21 cellular contexts compared by ENCODE assay signal in the genomic region with DNA sequence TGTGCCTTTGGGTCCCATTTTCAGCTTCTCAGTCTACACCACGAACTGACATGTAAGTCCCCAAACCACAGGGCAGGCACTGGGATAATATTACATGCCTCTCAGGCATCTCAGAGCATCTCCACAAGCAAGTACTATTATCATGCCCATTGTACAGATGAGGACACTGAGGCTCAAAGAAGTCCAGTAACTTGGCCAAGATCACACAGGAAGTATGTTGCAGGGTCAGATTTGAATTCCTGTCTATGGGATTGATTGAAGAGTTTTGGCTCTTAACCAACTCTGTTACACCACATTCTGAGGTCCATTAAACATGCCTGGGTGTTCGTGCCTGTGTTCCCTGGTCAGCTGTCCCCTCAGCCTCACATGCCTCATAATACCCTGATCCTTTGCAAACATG.
DNase-seq lines count a peak whose midpoint lies in the region; ATAC-seq and TF ChIP-seq lines count a peak whose summit lies in the region.
"Had no signal": no experiment of that assay in that cellular context is flagged by ENCODE, and none has a peak within 500 bp of the region (broad histone marks: within the 10 kb centered on the region; RNA-seq: fewer than 3 reads in every experiment).

No MANE protein-coding gene starts in this region.

- no peak for ATAC-seq in gastrocnemius medialis
- no peak for ATAC-seq in mucosa of descending colon
- ATAC-seq: Right ventricle myocardium inferior had no signal

- peaks cover 0 to 3% (median 0%) of the 10 kb centered on the region in 7 donors for H3K9me3 Mint-ChIP-seq in CD14-positive monocyte
- H3K9me3 Mint-ChIP-seq in activated CD4-positive, alpha-beta memory T cell treated with anti-CD3 and anti-CD28 coated beads for 36 hours, result no peaks in the 10 kb centered on the region
- H3K9me3 Mint-ChIP-seq: CD4-positive, alpha-beta T cell; HFFc6 had no signal

- H3K4me3 ChIP-seq in esophagus squamous epithelium (no peak overlapping the region), gastrocnemius medialis (no peak overlapping the region), mucosa of descending colon (no peak overlapping the region)
- H3K4me3 ChIP-seq: GM23248, MG63 had no signal

- CTCF ChIA-PET in activated CD4-positive, alpha-beta memory T cell treated with anti-CD3 and anti-CD28 coated beads for 36 hours (lab: Charles Lee), result no interaction called here

- in situ Hi-C loops in gastrocnemius medialis (cut with MboI; ENCODE audit: low sequenced_read_pairs in 4 of 4), result loop anchor here in 2 of 4 donors (10.0 kb wide), 2 partner anchors 112 to 122 kb away; no protein-coding TSS in a partner anchor

- POLR2A ChIA-PET in activated CD4-positive, alpha-beta memory T cell treated with anti-CD3 and anti-CD28 coated beads for 36 hours (lab: Charles Lee), result no interaction called here

- H3K27me3 ChIP-seq in esophagus squamous epithelium (peaks cover 0 to 65% (median 0%) of the 10 kb centered on the region in 4 donors), gastrocnemius medialis (no peaks in the 10 kb centered on the region)
- H3K27me3 ChIP-seq: MG63 had no signal

- H3K9me3 ChIP-seq in esophagus squamous epithelium (no peaks in the 10 kb centered on the region), gastrocnemius medialis (no peaks in the 10 kb centered on the region), mucosa of descending colon (no peaks in the 10 kb centered on the region)
- H3K9me3 ChIP-seq: Caco-2, MG63 had no signal

- TF ChIP-seq CTCF in esophagus squamous epithelium (IDR thresholded peaks at IDR 0.05) (no peak), gastrocnemius medialis (IDR thresholded peaks at IDR 0.05 in 4 of 5, conservative IDR thresholded peaks at IDR 0.05 in 1 of 5) (no peak), CD14-positive monocyte (IDR thresholded peaks at IDR 0.05) (no peak), mucosa of descending colon (IDR thresholded peaks at IDR 0.05) (no peak)

- WGBS in esophagus squamous epithelium, 2 donors, result 68 to 69% methylated on average over 2 of the region's 2 CpGs

- H3K27ac Mint-ChIP-seq in CD14-positive monocyte, result no peak overlapping the region
- no peak overlapping the region for H3K27ac Mint-ChIP-seq in activated CD4-positive, alpha-beta memory T cell treated with anti-CD3 and anti-CD28 coated beads for 36 hours
- H3K27ac Mint-ChIP-seq: CD4-positive, alpha-beta T cell; H9; HFFc6 had no signal

- peaks cover 0 to 8% (median 6%) of the 10 kb centered on the region in 3 donors for H3K27me3 Mint-ChIP-seq in CD14-positive monocyte (ENCODE audit: low read depth in 3 of 3)
- H3K27me3 Mint-ChIP-seq in activated CD4-positive, alpha-beta memory T cell treated with anti-CD3 and anti-CD28 coated beads for 36 hours, result no peaks in the 10 kb centered on the region
- H3K27me3 Mint-ChIP-seq: CD4-positive, alpha-beta T cell had no signal

- H3K4me1 ChIP-seq in esophagus squamous epithelium (peaks cover 0 to 39% (median 0%) of the 10 kb centered on the region in 3 donors), gastrocnemius medialis (peaks cover 58 to 63% of the 10 kb centered on the region in 2 donors), mucosa of descending colon (ENCODE audit: low read depth) (no peaks in the 10 kb centered on the region)

- no peak for TF ChIP-seq POLR2A in esophagus squamous epithelium (IDR thresholded peaks at IDR 0.05)
- TF ChIP-seq POLR2A in gastrocnemius medialis (IDR thresholded peaks at IDR 0.05), result no peak

- H3K4me3 Mint-ChIP-seq in CD14-positive monocyte, result no peak overlapping the region
- no peak overlapping the region for H3K4me3 Mint-ChIP-seq in activated CD4-positive, alpha-beta memory T cell treated with anti-CD3 and anti-CD28 coated beads for 36 hours
- H3K4me3 Mint-ChIP-seq: CD4-positive, alpha-beta T cell; H9; HFFc6 had no signal

- H3K36me3 Mint-ChIP-seq in CD14-positive monocyte, result no peaks in the 10 kb centered on the region
- H3K36me3 Mint-ChIP-seq in activated CD4-positive, alpha-beta memory T cell treated with anti-CD3 and anti-CD28 coated beads for 36 hours, result no peaks in the 10 kb centered on the region

- H3K4me1 Mint-ChIP-seq in CD14-positive monocyte, result no peaks in the 10 kb centered on the region
- H3K4me1 Mint-ChIP-seq in activated CD4-positive, alpha-beta memory T cell treated with anti-CD3 and anti-CD28 coated beads for 36 hours (ENCODE audit: low read depth), result no peaks in the 10 kb centered on the region

- intact Hi-C loops in esophagus squamous epithelium (cut with DNase I) (no loop called here), gastrocnemius medialis (cut with DNase I; ENCODE audit: low total_unique reads) (no loop called here), CD14-positive monocyte (cut with micrococcal nuclease) (no loop called here), mucosa of descending colon (cut with DNase I, micrococcal nuclease) (no loop called here)
- intact Hi-C loops in activated CD4-positive, alpha-beta memory T cell treated with anti-CD3 and anti-CD28 coated beads for 36 hours (cut with micrococcal nuclease), result no loop called here

- DNase-seq in esophagus squamous epithelium (lab: John Stamatoyannopoulos, UW), result no peak
- peak; percentile 39 for DNase-seq in myocyte (ENCODE audit: low read depth)
- no peak for DNase-seq in gastrocnemius medialis
- DNase-seq in CD14-positive monocyte (ENCODE audit: low spot score), result no peak
- no peak for DNase-seq in EL
- no peak for DNase-seq in activated CD4-positive, alpha-beta memory T cell treated with anti-CD3 and anti-CD28 coated beads for 36 hours
- DNase-seq in mucosa of descending colon, result no peak
- DNase-seq: Caco-2; CD4-positive, alpha-beta T cell; DMS 273 treated with DMSO at 0.1 percent for 48 hours; DND-41; GM23248; H9; HFFc6; MG63; NCI-H1436; NCI-H187 treated with DMSO at 0.1 percent for 48 hours; NCI-H2107; NCI-H446 treated with DMSO at 0.1 percent for 48 hours; NCI-H526 treated with DMSO at 0.1 percent for 48 hours had no signal

- H3K36me3 ChIP-seq in esophagus squamous epithelium (no peaks in the 10 kb centered on the region), gastrocnemius medialis (no peaks in the 10 kb centered on the region), mucosa of descending colon (ENCODE audit: low read depth) (no peaks in the 10 kb centered on the region)
- H3K36me3 ChIP-seq: MG63 had no signal

- H3K27ac ChIP-seq in esophagus squamous epithelium (peak overlapping the region in 3 of 4 donors; percentile 31 to 50 (median 48)), gastrocnemius medialis (peak overlapping the region in 3 of 4 donors; percentile 86 to 94 (median 90))
- H3K27ac ChIP-seq: GM23248 had no signal
